Comparison of ENCODE assay signal across 17 cellular contexts in genomic region chr1:12452262-12452661, GRCh38.
DNase-seq lines count a peak whose midpoint lies in the region; ATAC-seq and TF ChIP-seq lines count a peak whose summit lies in the region.
"Had no signal": no experiment of that assay in that cellular context is flagged by ENCODE, and none has a peak within 500 bp of the region (broad histone marks: within the 10 kb centered on the region; RNA-seq: fewer than 3 reads in every experiment).

No MANE protein-coding gene starts in this region.

- no peaks in the 10 kb centered on the region for H3K27me3 Mint-ChIP-seq in Calu3 (ENCODE audit: unreplicated experiment)
- no peaks in the 10 kb centered on the region for H3K27me3 Mint-ChIP-seq in activated naive CD8-positive, alpha-beta T cell treated with anti-CD3 and anti-CD28 coated beads, Interleukin-2, amount 10 ng/mL, durations not matched to agents 7 days and 5 days
- H3K27me3 Mint-ChIP-seq in naive thymus-derived CD8-positive, alpha-beta T cell, result no peaks in the 10 kb centered on the region

- peaks cover 90 to 97% of the 10 kb centered on the region in 2 donors for H3K4me1 ChIP-seq in thyroid gland

- peak overlapping the region; percentile 83 for H3K27ac Mint-ChIP-seq in Calu3 (ENCODE audit: unreplicated experiment)
- peak overlapping the region; percentile 98 for H3K27ac Mint-ChIP-seq in activated naive CD8-positive, alpha-beta T cell treated with anti-CD3 and anti-CD28 coated beads, Interleukin-2, amount 10 ng/mL, durations not matched to agents 7 days and 5 days
- H3K27ac Mint-ChIP-seq in naive thymus-derived CD8-positive, alpha-beta T cell, result peak overlapping the region in 7 of 10 donors; percentile 22 to 100 (median 91)

- no peaks in the 10 kb centered on the region for H3K36me3 ChIP-seq in thyroid gland
- H3K36me3 ChIP-seq: HAP-1 had no signal

- no peak for ATAC-seq in activated naive CD8-positive, alpha-beta T cell treated with anti-CD3 and anti-CD28 coated beads, Interleukin-2, amount 10 ng/mL, durations not matched to agents 7 days and 5 days (ENCODE audit: low read depth)
- ATAC-seq in naive thymus-derived CD8-positive, alpha-beta T cell, result no peak
- no peak for ATAC-seq in activated CD4-positive, CD25-positive, alpha-beta regulatory T cell treated with anti-CD3 and anti-CD28 coated beads, Interleukin-2, amount 50 U/mL, for 24 hours
- ATAC-seq: left lung had no signal

- H3K4me3 ChIP-seq in thyroid gland (replicated peaks in 1 of 3), result no peak overlapping the region
- H3K4me3 ChIP-seq: HAP-1, left lung, MG63 had no signal

- POLR2A ChIA-PET in activated naive CD8-positive, alpha-beta T cell treated with anti-CD3 and anti-CD28 coated beads, Interleukin-2, amount 10 ng/mL, durations not matched to agents 7 days and 5 days (lab: Charles Lee), result interaction anchor here (0.6 to 13.3 kb wide), 4 partner anchors 15 to 1088 kb away, joined by 3 to 164 read pairs (median 9); no protein-coding TSS in a partner anchor
- POLR2A ChIA-PET in naive thymus-derived CD8-positive, alpha-beta T cell (lab: Charles Lee), result interaction anchor here (0.9 to 15.8 kb wide), 5 partner anchors 9 to 58 kb away, joined by 3 to 211 read pairs (median 5); no protein-coding TSS in a partner anchor

- DNase-seq in Calu3 (no peak), thyroid gland (no peak), AML-193 (lab: John Stamatoyannopoulos, UW) (no peak), NCI-H1105 (lab: John Stamatoyannopoulos, UW) (no peak)
- no peak for DNase-seq in activated naive CD8-positive, alpha-beta T cell treated with anti-CD3 and anti-CD28 coated beads, Interleukin-2, amount 10 ng/mL, durations not matched to agents 7 days and 5 days
- no peak for DNase-seq in naive thymus-derived CD8-positive, alpha-beta T cell
- DNase-seq: activated CD4-positive, alpha-beta T cell treated with anti-CD3 and anti-CD28 coated beads, Interleukin-2, amount 50 U/mL, for 1 hour; activated naive CD4-positive, alpha-beta T cell treated with anti-CD3 and anti-CD28 coated beads for 36 hours; activated T-cell treated with anti-CD3 and anti-CD28 coated beads for 4 hours; foreskin melanocyte; left lung; MG63; NCI-H187 treated with DMSO at 0.1 percent for 48 hours; stimulated activated CD4-positive, alpha-beta T cell treated with anti-CD3 and anti-CD28 coated beads, Interleukin-1b, Interleukin-23, amount 100 ng/mL, for 48 hours had no signal

- peak overlapping the region; percentile 85 to 95 (median 89) for H3K27ac ChIP-seq in thyroid gland

- H3K9me3 ChIP-seq in thyroid gland, result no peaks in the 10 kb centered on the region
- H3K9me3 ChIP-seq: HAP-1, left lung, MG63 had no signal

- peaks cover 11% of the 10 kb centered on the region for H3K36me3 Mint-ChIP-seq in Calu3 (ENCODE audit: insufficient read depth, unreplicated experiment)
- H3K36me3 Mint-ChIP-seq in activated naive CD8-positive, alpha-beta T cell treated with anti-CD3 and anti-CD28 coated beads, Interleukin-2, amount 10 ng/mL, durations not matched to agents 7 days and 5 days, result peaks cover 35% of the 10 kb centered on the region
- H3K36me3 Mint-ChIP-seq in naive thymus-derived CD8-positive, alpha-beta T cell, result peaks cover 0 to 13% (median 0%) of the 10 kb centered on the region in 3 donors

- no peaks in the 10 kb centered on the region for H3K9me3 Mint-ChIP-seq in Calu3 (ENCODE audit: low read depth, unreplicated experiment)
- H3K9me3 Mint-ChIP-seq in activated naive CD8-positive, alpha-beta T cell treated with anti-CD3 and anti-CD28 coated beads, Interleukin-2, amount 10 ng/mL, durations not matched to agents 7 days and 5 days, result no peaks in the 10 kb centered on the region
- H3K9me3 Mint-ChIP-seq in naive thymus-derived CD8-positive, alpha-beta T cell, result no peaks in the 10 kb centered on the region
- H3K9me3 Mint-ChIP-seq: activated naive CD4-positive, alpha-beta T cell treated with anti-CD3 and anti-CD28 coated beads for 36 hours; brain had no signal

- no peaks in the 10 kb centered on the region for H3K27me3 ChIP-seq in thyroid gland
- H3K27me3 ChIP-seq: left lung, MG63 had no signal

- no peak for TF ChIP-seq POLR2A in thyroid gland (IDR thresholded peaks at IDR 0.05)

- intact Hi-C loops in Calu3 (cut with micrococcal nuclease; ENCODE audit: unreplicated experiment), result no loop called here
- intact Hi-C loops in thyroid gland (cut with DNase I), result no loop called here

- no TSS peak for BruUV-seq in Calu3 (replicated peaks; lab: Mats Ljungman, UMichigan)

- peaks cover 36% of the 10 kb centered on the region for H3K4me1 Mint-ChIP-seq in Calu3 (ENCODE audit: low read depth, unreplicated experiment)
- peaks cover 89% of the 10 kb centered on the region for H3K4me1 Mint-ChIP-seq in activated naive CD8-positive, alpha-beta T cell treated with anti-CD3 and anti-CD28 coated beads, Interleukin-2, amount 10 ng/mL, durations not matched to agents 7 days and 5 days
- peaks cover 44 to 95% (median 93%) of the 10 kb centered on the region in 4 donors for H3K4me1 Mint-ChIP-seq in naive thymus-derived CD8-positive, alpha-beta T cell

- CTCF ChIA-PET in Calu3 (lab: Charles Lee), result no interaction called here

- no peak overlapping the region for H3K4me3 Mint-ChIP-seq in Calu3 (ENCODE audit: low read depth, unreplicated experiment)
- H3K4me3 Mint-ChIP-seq in activated naive CD8-positive, alpha-beta T cell treated with anti-CD3 and anti-CD28 coated beads, Interleukin-2, amount 10 ng/mL, durations not matched to agents 7 days and 5 days, result peak overlapping the region; percentile 65
- peak overlapping the region in 1 of 10 donors; percentile 1 for H3K4me3 Mint-ChIP-seq in naive thymus-derived CD8-positive, alpha-beta T cell
- H3K4me3 Mint-ChIP-seq: brain had no signal

- TF ChIP-seq CTCF in Calu3 (IDR thresholded peaks at IDR 0.05; ENCODE audit: unreplicated experiment), result no peak
- no peak for TF ChIP-seq CTCF in thyroid gland (IDR thresholded peaks at IDR 0.05)
